8 cellular contexts compared by ENCODE assay signal in genomic region chr18:47929681-47930085, GRCh38. TPM values are rescaled to one million over a fixed set of nuclear protein-coding genes. Genes with fewer than 3 reads are reported as not detected.
DNase-seq lines count a peak whose midpoint lies in the region; ATAC-seq and TF ChIP-seq lines count a peak whose summit lies in the region.

No MANE protein-coding gene starts in this region.

- H3K27me3 ChIP-seq in Karpas-422 (ENCODE audit: low read length) (no peaks in the 10 kb centered on the region), left lung (no peaks in the 10 kb centered on the region), testis (no peaks in the 10 kb centered on the region)

- H3K4me1 ChIP-seq in Karpas-422 (ENCODE audit: low read length) (peaks cover 74% of the 10 kb centered on the region), left lung (peaks cover 10 to 54% of the 10 kb centered on the region in 2 donors), testis (peaks cover 26% of the 10 kb centered on the region)

- H3K79me2 ChIP-seq in Karpas-422 (ENCODE audit: low read length), result peaks cover 56% of the 10 kb centered on the region

- H3K36me3 Mint-ChIP-seq in MCF 10A (ENCODE audit: insufficient read depth, unreplicated experiment), result no peaks in the 10 kb centered on the region

- H3K9me3 ChIP-seq in Karpas-422 (ENCODE audit: low read length), result no peaks in the 10 kb centered on the region
- no peaks in the 10 kb centered on the region for H3K9me3 ChIP-seq in left lung
- no peaks in the 10 kb centered on the region for H3K9me3 ChIP-seq in testis

- CTCF ChIA-PET in MCF 10A (lab: Yijun Ruan, JAX), result interaction anchor here (0.6 to 0.8 kb wide), 6 partner anchors 9 to 481 kb away, joined by 3 to 5 read pairs (median 3); no protein-coding TSS in a partner anchor

- H3K4me2 ChIP-seq in Karpas-422 (ENCODE audit: low read depth, low read length, poor library complexity, severe bottlenecking), result peak overlapping the region; percentile 96

- H3K4me3 ChIP-seq in GM12864 (ENCODE audit: low read depth, low read length) (peak overlapping the region; percentile 90), Karpas-422 (ENCODE audit: low read length) (peak overlapping the region; percentile 94), left lung (peak overlapping the region; percentile 64 to 84), testis (peak overlapping the region; percentile 95)

- no peaks in the 10 kb centered on the region for H3K9me3 Mint-ChIP-seq in MCF 10A (ENCODE audit: unreplicated experiment)

- TF ChIP-seq POLR2A in testis (IDR thresholded peaks at IDR 0.05), result no peak

- H4K20me1 ChIP-seq in Karpas-422 (ENCODE audit: insufficient read depth, low read depth, low read length), result peaks cover 43% of the 10 kb centered on the region

- peaks cover 45% of the 10 kb centered on the region for H3K4me1 Mint-ChIP-seq in MCF 10A (ENCODE audit: insufficient read depth, unreplicated experiment)

- no peaks in the 10 kb centered on the region for H3K36me3 ChIP-seq in Karpas-422 (ENCODE audit: insufficient read depth, low read length)
- H3K36me3 ChIP-seq in left lung, result no peaks in the 10 kb centered on the region
- H3K36me3 ChIP-seq in testis (ENCODE audit: low read depth, missing control alignments), result no peaks in the 10 kb centered on the region

- H3K9ac ChIP-seq in Karpas-422 (ENCODE audit: low read length), result peak overlapping the region; percentile 93

- DNase-seq in GM12864 (ENCODE audit: low read depth) (peak; percentile 12), Karpas-422 (no peak), MCF 10A (ENCODE audit: unreplicated experiment) (no peak), left lung (no peak), testis (no peak)

- WGBS in testis, 2 donors, result 0% methylated on average over 10 of the region's 10 CpGs

- H2AFZ ChIP-seq in Karpas-422 (ENCODE audit: low read length), result no peak overlapping the region

- H3K27ac ChIP-seq in Karpas-422 (ENCODE audit: low read length) (peak overlapping the region; percentile 89), left lung (peak overlapping the region; percentile 98 to 99), testis (peak overlapping the region; percentile 96 to 97)

- peak overlapping the region; percentile 86 for H3K4me3 Mint-ChIP-seq in MCF 10A (ENCODE audit: unreplicated experiment)

- no TSS peak for BruUV-seq in MCF 10A (replicated peaks; lab: Mats Ljungman, UMichigan)

- no peaks in the 10 kb centered on the region for H3K27me3 Mint-ChIP-seq in MCF 10A (ENCODE audit: insufficient read depth, unreplicated experiment)

- H3K9me2 ChIP-seq in Karpas-422 (replicated peaks; ENCODE audit: insufficient read depth, low read length), result no peaks in the 10 kb centered on the region

- intact Hi-C loops in MCF 10A (cut with micrococcal nuclease), result loop anchor here (5.0 kb wide), 1 partner anchor 73 kb away; no protein-coding TSS in a partner anchor
- intact Hi-C loops in left lung (cut with DNase I), result no loop called here
- intact Hi-C loops in testis (cut with DNase I; ENCODE audit: low total_unique reads), result no loop called here

- TF ChIP-seq CTCF in GM12864 (IDR thresholded peaks at IDR 0.05; ENCODE audit: low read depth, low read length, missing control alignments) (no peak), MCF 10A (IDR thresholded peaks at IDR 0.05; ENCODE audit: unreplicated experiment) (no peak), left lung (IDR thresholded peaks at IDR 0.05) (no peak), testis (IDR thresholded peaks at IDR 0.05) (no peak)

- no peak for ATAC-seq in left lung
- ATAC-seq in GM21367 (IDR thresholded peaks at IDR 0.05; ENCODE audit: unreplicated experiment), result no peak
- no peak for ATAC-seq in HG03135 (IDR thresholded peaks at IDR 0.05; ENCODE audit: unreplicated experiment)
- no peak for ATAC-seq in HG03521 (IDR thresholded peaks at IDR 0.05; ENCODE audit: unreplicated experiment)

- POLR2A ChIA-PET in MCF 10A (lab: Yijun Ruan, JAX), result interaction anchor here (0.6 to 2.2 kb wide), 15 partner anchors 9 to 752 kb away, joined by 3 to 30 read pairs (median 5); no protein-coding TSS in a partner anchor

- peak overlapping the region; percentile 91 for H3K27ac Mint-ChIP-seq in MCF 10A (ENCODE audit: low read depth, unreplicated experiment)

RNA-seq across cellular contexts. Expression of gene SMAD2, which starts 0.8 kb away (rescaled TPM):
- 153 and 163 TPM in 2 replicates for total RNA-seq in Karpas-422 (2014; rRNA removed; shearing (Covaris generic); ENCODE audit: low replicate concordance)
- total RNA-seq in MCF 10A (2022) (148 and 167 TPM in 2 replicates), left lung (100 to 1,000 TPM; 131 to 143 TPM), testis (100 to 1,000 TPM in 1 of 2 donors, 10 to 100 TPM in 1; 76.9 to 115 TPM)
- polyA plus RNA-seq in testis (ENCODE audit: insufficient read depth, low read depth, low replicate concordance), result 109 TPM
